Comparison of ENCODE assay signal across 1 cellular context in the genomic region with DNA sequence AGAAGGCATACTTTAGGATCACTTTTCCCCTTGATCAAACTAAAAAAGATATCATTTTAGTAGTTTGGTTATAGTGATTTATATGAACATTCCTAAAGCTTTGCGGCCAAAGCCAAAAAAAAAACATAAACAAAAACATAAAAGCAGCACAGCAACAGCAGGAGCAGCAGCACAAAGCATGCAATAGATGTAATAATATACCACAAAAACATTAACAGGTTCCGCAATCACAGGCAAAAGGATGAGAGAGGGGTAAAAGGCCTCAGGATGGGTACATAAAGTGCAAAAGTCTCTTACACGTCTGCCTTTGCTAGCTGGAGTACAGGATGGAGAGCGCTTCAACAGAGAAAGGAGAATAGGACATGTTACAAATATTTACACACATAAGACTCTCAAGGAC.
TF ChIP-seq lines count a peak whose summit lies in the region.

No MANE protein-coding gene starts in this region.

TF ChIP-seq in IMR-90, 13 proteins besides CTCF, POLR2A, EP300 and RAD21 (continued from another document):
- TF ChIP-seq, protein P1, sequence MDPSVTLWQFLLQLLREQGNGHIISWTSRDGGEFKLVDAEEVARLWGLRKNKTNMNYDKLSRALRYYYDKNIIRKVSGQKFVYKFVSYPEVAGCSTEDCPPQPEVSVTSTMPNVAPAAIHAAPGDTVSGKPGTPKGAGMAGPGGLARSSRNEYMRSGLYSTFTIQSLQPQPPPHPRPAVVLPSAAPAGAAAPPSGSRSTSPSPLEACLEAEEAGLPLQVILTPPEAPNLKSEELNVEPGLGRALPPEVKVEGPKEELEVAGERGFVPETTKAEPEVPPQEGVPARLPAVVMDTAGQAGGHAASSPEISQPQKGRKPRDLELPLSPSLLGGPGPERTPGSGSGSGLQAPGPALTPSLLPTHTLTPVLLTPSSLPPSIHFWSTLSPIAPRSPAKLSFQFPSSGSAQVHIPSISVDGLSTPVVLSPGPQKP (IDR thresholded peaks at IDR 0.05; ENCODE audit: borderline replicate concordance, low read depth, low read length), result no peak
- TF ChIP-seq BHLHE40 (IDR thresholded peaks at IDR 0.05; ENCODE audit: low read depth, low read length) (no peak), RCOR1 (IDR thresholded peaks at IDR 0.05; ENCODE audit: insufficient replicate concordance, low read length) (no peak), MAFK (IDR thresholded peaks at IDR 0.05; ENCODE audit: low read depth, low read length) (no peak)
- TF ChIP-seq, protein P2, sequence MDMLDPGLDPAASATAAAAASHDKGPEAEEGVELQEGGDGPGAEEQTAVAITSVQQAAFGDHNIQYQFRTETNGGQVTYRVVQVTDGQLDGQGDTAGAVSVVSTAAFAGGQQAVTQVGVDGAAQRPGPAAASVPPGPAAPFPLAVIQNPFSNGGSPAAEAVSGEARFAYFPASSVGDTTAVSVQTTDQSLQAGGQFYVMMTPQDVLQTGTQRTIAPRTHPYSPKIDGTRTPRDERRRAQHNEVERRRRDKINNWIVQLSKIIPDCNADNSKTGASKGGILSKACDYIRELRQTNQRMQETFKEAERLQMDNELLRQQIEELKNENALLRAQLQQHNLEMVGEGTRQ (IDR thresholded peaks at IDR 0.05; ENCODE audit: low read depth, low read length), result no peak
TF ChIP-seq in IMR-90: peak in this region for 0.
